In the genomic region with DNA sequence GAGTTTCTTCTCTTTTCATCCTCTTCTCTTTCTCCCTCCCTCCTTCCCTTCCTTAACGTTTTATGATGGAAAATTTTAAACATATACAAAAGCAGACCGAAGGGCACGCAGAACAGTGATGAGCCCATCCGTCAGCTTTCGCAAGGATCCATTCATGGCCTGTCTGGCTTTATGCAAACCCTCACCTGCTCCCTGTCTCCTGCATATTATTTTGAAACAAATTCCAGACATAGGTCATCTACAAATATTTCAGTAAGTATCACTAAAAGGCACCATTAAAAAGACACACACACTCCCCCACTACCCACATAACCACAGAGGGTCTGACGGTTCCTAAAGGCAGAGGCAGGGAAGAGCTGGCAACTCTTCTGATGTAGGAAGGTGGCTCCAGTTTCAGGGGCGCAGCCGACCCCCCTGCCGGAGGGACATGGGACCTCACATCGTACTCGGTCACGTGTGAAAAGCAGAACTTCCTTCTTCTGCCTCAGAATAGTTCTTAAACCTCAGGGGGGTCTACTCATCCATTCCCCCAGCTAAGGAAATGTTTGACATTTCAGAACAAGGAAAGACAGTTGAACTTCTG, we compare ENCODE assay signal across 17 cellular contexts.
DNase-seq lines count a peak whose midpoint lies in the region; ATAC-seq and TF ChIP-seq lines count a peak whose summit lies in the region.
"Had no signal": no experiment of that assay in that cellular context is flagged by ENCODE, and none has a peak within 500 bp of the region (broad histone marks: within the 10 kb centered on the region; RNA-seq: fewer than 3 reads in every experiment).

No MANE protein-coding gene starts in this region.

- no peaks in the 10 kb centered on the region for H3K36me3 ChIP-seq in left ventricle myocardium inferior
- no peaks in the 10 kb centered on the region for H3K36me3 ChIP-seq in right atrium auricular region
- H3K36me3 ChIP-seq in esophagus squamous epithelium: no peaks in the 10 kb centered on the region
- no peaks in the 10 kb centered on the region for H3K36me3 ChIP-seq in uterus
- H3K36me3 ChIP-seq: transverse colon had no signal

- TF ChIP-seq POLR2A in esophagus squamous epithelium (IDR thresholded peaks at IDR 0.05) (no peak), uterus (IDR thresholded peaks at IDR 0.05) (no peak)

- H3K9me3 ChIP-seq in left ventricle myocardium inferior (replicated peaks) (no peaks in the 10 kb centered on the region), right atrium auricular region (no peaks in the 10 kb centered on the region), esophagus squamous epithelium (no peaks in the 10 kb centered on the region), uterus (no peaks in the 10 kb centered on the region)
- H3K9me3 ChIP-seq: transverse colon had no signal

- DNase-seq in left ventricle myocardium inferior (no peak), right atrium auricular region (ENCODE audit: low spot score) (no peak), NCI-H526 (lab: John Stamatoyannopoulos, UW) (peak; percentile 57 to 59), esophagus squamous epithelium (lab: John Stamatoyannopoulos, UW) (no peak), uterus (no peak), glomerular visceral epithelial cell (ENCODE audit: extremely low spot score) (no peak), AG20443 (ENCODE audit: low spot score) (no peak)
- DNase-seq: activated naive CD4-positive, alpha-beta T cell treated with anti-CD3 and anti-CD28 coated beads for 36 hours; midbrain; NCI-H146; NCI-H510A treated with DMSO at 0.1 percent for 48 hours; stimulated activated CD4-positive, alpha-beta T cell treated with anti-CD3 and anti-CD28 coated beads, Interleukin-2, amount 100 ng/mL, for 48 hours; T-cell; transverse colon had no signal

- H3K4me3 ChIP-seq in left ventricle myocardium inferior: no peak overlapping the region
- H3K4me3 ChIP-seq in right atrium auricular region: no peak overlapping the region
- no peak overlapping the region for H3K4me3 ChIP-seq in esophagus squamous epithelium
- no peak overlapping the region for H3K4me3 ChIP-seq in uterus
- H3K4me3 ChIP-seq: hepatocyte, transverse colon had no signal

- peak; percentile 18 for TF ChIP-seq CTCF in left ventricle myocardium inferior (IDR thresholded peaks at IDR 0.05; ENCODE audit: borderline replicate concordance)
- TF ChIP-seq CTCF in right atrium auricular region (IDR thresholded peaks at IDR 0.05): no peak
- no peak for TF ChIP-seq CTCF in esophagus squamous epithelium (IDR thresholded peaks at IDR 0.05)
- no peak for TF ChIP-seq CTCF in uterus (IDR thresholded peaks at IDR 0.05)

- H3K27ac ChIP-seq in left ventricle myocardium inferior (replicated peaks): no peak overlapping the region
- no peak overlapping the region for H3K27ac ChIP-seq in right atrium auricular region
- H3K27ac ChIP-seq in esophagus squamous epithelium: peak overlapping the region in 3 of 4 donors; percentile 21 to 33 (median 24)
- peak overlapping the region; percentile 37 to 54 for H3K27ac ChIP-seq in uterus
- H3K27ac ChIP-seq: hepatocyte had no signal

- no peaks in the 10 kb centered on the region for H3K27me3 ChIP-seq in left ventricle myocardium inferior (ENCODE audit: low read depth)
- no peaks in the 10 kb centered on the region for H3K27me3 ChIP-seq in right atrium auricular region
- H3K27me3 ChIP-seq in esophagus squamous epithelium: no peaks in the 10 kb centered on the region
- H3K27me3 ChIP-seq in uterus: no peaks in the 10 kb centered on the region
- H3K27me3 ChIP-seq: hepatocyte, transverse colon had no signal

- 61 to 63% methylated on average over 12 of the region's 12 CpGs for WGBS in esophagus squamous epithelium, 2 donors

- peaks cover 37% of the 10 kb centered on the region for H3K4me1 ChIP-seq in left ventricle myocardium inferior
- peaks cover 0 to 27% of the 10 kb centered on the region in 2 donors for H3K4me1 ChIP-seq in right atrium auricular region
- peaks cover 15 to 55% (median 31%) of the 10 kb centered on the region in 3 donors for H3K4me1 ChIP-seq in esophagus squamous epithelium
- peaks cover 0 to 7% of the 10 kb centered on the region in 2 donors for H3K4me1 ChIP-seq in uterus

- intact Hi-C loops in left ventricle myocardium inferior (cut with micrococcal nuclease): no loop called here
- intact Hi-C loops in esophagus squamous epithelium (cut with DNase I): no loop called here
- intact Hi-C loops in uterus (cut with DNase I; ENCODE audit: low total_unique reads): no loop called here

- ATAC-seq in GM21619 (IDR thresholded peaks at IDR 0.05; ENCODE audit: unreplicated experiment): no peak
- ATAC-seq: T-cell, WTC11 had no signal

Comparison
In these comparisons a context has a peak if more than half of its experiments do, and no peak if none do; other contexts are left out.
1. DNase-seq: peak in NCI-H526 (2 of 2); none in left ventricle myocardium inferior (single experiment), right atrium auricular region (single experiment), esophagus squamous epithelium (single experiment), uterus (0 of 2), glomerular visceral epithelial cell (single experiment) and AG20443 (single experiment).
2. H3K27ac ChIP-seq: peak in esophagus squamous epithelium (3 of 4) and uterus (2 of 2); none in left ventricle myocardium inferior (single experiment) and right atrium auricular region (0 of 2).